In genomic region chr7:151015967-151016366, GRCh38 we compare ENCODE assay signal across 26 cellular contexts. TPM values are rescaled to one million over a fixed set of nuclear protein-coding genes. Genes with fewer than 3 reads are reported as not detected.
A peak's percentile ranks its signal among the peaks of the same experiment; 100 is the strongest.
DNase-seq lines count a peak whose midpoint lies in the region; ATAC-seq, FAIRE-seq and TF ChIP-seq lines count a peak whose summit lies in the region.
"Had no signal": no experiment of that assay in that cellular context is flagged by ENCODE, and none has a peak within 500 bp of the region (broad histone marks: within the 10 kb centered on the region; RNA-seq: fewer than 3 reads in every experiment).

No MANE protein-coding gene starts in this region.

- no peaks in the 10 kb centered on the region for H3K36me3 ChIP-seq in CD8-positive, alpha-beta memory T cell (ENCODE audit: insufficient read depth, low read length)
- H3K36me3 ChIP-seq in K562 (ENCODE audit: control insufficient read depth, insufficient read depth, low read length): peaks cover 40% of the 10 kb centered on the region; the same call in 2 of the 3 replicates

- H3K27ac Mint-ChIP-seq in CD4-positive, alpha-beta T cell: peak overlapping the region; percentile 83
- peak overlapping the region in 7 of 8 donors; percentile 72 to 100 (median 99) for H3K27ac Mint-ChIP-seq in CD8-positive, alpha-beta memory T cell
- H3K27ac Mint-ChIP-seq in naive thymus-derived CD8-positive, alpha-beta T cell: peak overlapping the region; percentile 46 to 100 (median 100)

- BruUV-seq in K562 (replicated peaks; lab: Mats Ljungman, UMichigan): no TSS peak

- TF ChIP-seq EP300 in K562 (IDR thresholded peaks at IDR 0.05; ENCODE audit: low read length): no peak

- no peak for DNase-seq in CD4-positive, alpha-beta T cell
- no peak for DNase-seq in CD8-positive, alpha-beta memory T cell
- DNase-seq in K562 (ENCODE audit: extremely low read depth in 1 of 4, low spot score in 3 of 4) (no peak), COLO668 (lab: John Stamatoyannopoulos, UW; ENCODE audit: unreplicated experiment) (no peak)
- no peak for DNase-seq in naive thymus-derived CD8-positive, alpha-beta T cell
- DNase-seq: activated CD4-positive, alpha-beta T cell treated with anti-CD3 and anti-CD28 coated beads, Interleukin-2, amount 50 U/mL, for 4 hours; aorta; C1 segment of cervical spinal cord; hippocampal formation; left colon; mammary epithelial cell; NCI-H146; NCI-H748 treated with DMSO at 0.1 percent for 48 hours; stimulated activated CD4-positive, alpha-beta T cell treated with anti-CD3 and anti-CD28 coated beads, Interleukin-12 subunit alpha, Interleukin-12 subunit beta, amount 100 ng/mL, for 4 hours; stimulated activated CD4-positive, alpha-beta T cell treated with anti-CD3 and anti-CD28 coated beads, Interleukin-4, amount 100 ng/mL, for 1 hour; SW 1271 had no signal

- H4K20me1 ChIP-seq in K562 (replicated peaks; ENCODE audit: control insufficient read depth, insufficient read depth, low read length): no peaks in the 10 kb centered on the region

- TF ChIP-seq POLR2A in K562 (conservative IDR thresholded peaks at IDR 0.05): no peak
- no peak for TF ChIP-seq POLR2A in GM18505 (IDR thresholded peaks at IDR 0.05; ENCODE audit: borderline replicate concordance, extremely low read depth, insufficient read depth, insufficient read length)

- intact Hi-C loops in CD4-positive, alpha-beta T cell (cut with DNase I, micrococcal nuclease): loop anchor here (1.0 to 10.0 kb wide), 5 partner anchors 13 to 919 kb away; partner anchors contain the start of genes CDK5 (in 2 of the 2), SLC4A2 (in 2 of the 2) and ABCB8 (in 1 of the 2)
- intact Hi-C loops in K562 (cut with micrococcal nuclease): loop anchor here (10.0 kb wide), 1 partner anchor 159 kb away; no protein-coding TSS in a partner anchor

- peaks cover 76% of the 10 kb centered on the region for H3K4me1 ChIP-seq in CD8-positive, alpha-beta memory T cell (ENCODE audit: insufficient read depth, low read length)
- H3K4me1 ChIP-seq in K562 (replicated peaks in 1 of 2; ENCODE audit: control insufficient read depth in 2 of 2, insufficient read depth in 2 of 2, low read length in 2 of 2): peaks cover 35 to 81% of the 10 kb centered on the region in 2 experiments

- peak overlapping the region; percentile 97 for H3K27ac ChIP-seq in CD4-positive, alpha-beta T cell (ENCODE audit: low read depth, low read length)
- H3K27ac ChIP-seq in CD8-positive, alpha-beta memory T cell (ENCODE audit: low read depth, low read length): no peak overlapping the region
- no peak overlapping the region for H3K27ac ChIP-seq in K562 (ENCODE audit: extremely low read depth, low read depth, low read length)
- H3K27ac ChIP-seq: epithelial cell of prostate had no signal

- no peak overlapping the region for H3K4me2 ChIP-seq in K562 (ENCODE audit: insufficient read depth, low read length)

- H3K9me3 Mint-ChIP-seq in CD4-positive, alpha-beta T cell: no peaks in the 10 kb centered on the region
- H3K9me3 Mint-ChIP-seq in CD8-positive, alpha-beta memory T cell: peaks cover 0 to 1% (median 0%) of the 10 kb centered on the region in 5 donors
- no peaks in the 10 kb centered on the region for H3K9me3 Mint-ChIP-seq in naive thymus-derived CD8-positive, alpha-beta T cell
- H3K9me3 Mint-ChIP-seq: activated naive CD4-positive, alpha-beta T cell treated with anti-CD3 and anti-CD28 coated beads, Interleukin-2, amount 50 U/mL, for 24 hours; type B pancreatic cell had no signal

- H3K27me3 ChIP-seq in CD4-positive, alpha-beta T cell (ENCODE audit: control insufficient read depth, insufficient read depth, low read length): peaks cover 7% of the 10 kb centered on the region
- H3K27me3 ChIP-seq in CD8-positive, alpha-beta memory T cell (ENCODE audit: insufficient read depth, low read length, poor library complexity, severe bottlenecking): no peaks in the 10 kb centered on the region
- H3K27me3 ChIP-seq in K562 (ENCODE audit: control insufficient read depth in 2 of 2, insufficient read depth in 2 of 2, low read length in 2 of 2): no peaks in the 10 kb centered on the region; a peak in 1 of 5 replicates

- in situ Hi-C loops in K562 (cut with MboI): no loop called here

- TF ChIP-seq CTCF in CD4-positive, alpha-beta T cell (IDR thresholded peaks at IDR 0.05): no peak
- no peak for TF ChIP-seq CTCF in K562 (IDR thresholded peaks at IDR 0.05 in 2 of 3, conservative IDR thresholded peaks at IDR 0.05 in 1 of 3; ENCODE audit: insufficient read depth in 2 of 3, low read depth in 1 of 3, low read length in 3 of 3)

- no peak for TF ChIP-seq RAD21 in K562 (CRISPR knock-in tag; conservative IDR thresholded peaks at IDR 0.05 in 1 of 2, IDR thresholded peaks at IDR 0.05 in 1 of 2)

- no peak overlapping the region for H3K4me3 ChIP-seq in CD8-positive, alpha-beta memory T cell (ENCODE audit: low read length)
- no peak overlapping the region for H3K4me3 ChIP-seq in K562

- peak overlapping the region; percentile 64 for H3K4me3 Mint-ChIP-seq in CD4-positive, alpha-beta T cell
- peak overlapping the region in 1 of 7 donors; percentile 86 for H3K4me3 Mint-ChIP-seq in CD8-positive, alpha-beta memory T cell
- peak overlapping the region in 6 of 10 donors; percentile 36 to 98 (median 96) for H3K4me3 Mint-ChIP-seq in naive thymus-derived CD8-positive, alpha-beta T cell

- peaks cover 8% of the 10 kb centered on the region for H3K36me3 Mint-ChIP-seq in CD4-positive, alpha-beta T cell (ENCODE audit: low read depth)
- H3K36me3 Mint-ChIP-seq in CD8-positive, alpha-beta memory T cell: peaks cover 0 to 2% (median 0%) of the 10 kb centered on the region in 3 donors
- no peaks in the 10 kb centered on the region for H3K36me3 Mint-ChIP-seq in naive thymus-derived CD8-positive, alpha-beta T cell
- H3K36me3 Mint-ChIP-seq: activated naive CD4-positive, alpha-beta T cell treated with anti-CD3 and anti-CD28 coated beads, Interleukin-2, amount 50 U/mL, for 24 hours; type B pancreatic cell had no signal

- H3K79me2 ChIP-seq in K562 (ENCODE audit: control insufficient read depth, insufficient read depth, low read length): peaks cover 22% of the 10 kb centered on the region

- peaks cover 80% of the 10 kb centered on the region for H3K4me1 Mint-ChIP-seq in CD4-positive, alpha-beta T cell (ENCODE audit: low read depth)
- H3K4me1 Mint-ChIP-seq in CD8-positive, alpha-beta memory T cell: peaks cover 56 to 79% (median 64%) of the 10 kb centered on the region in 3 donors
- H3K4me1 Mint-ChIP-seq in naive thymus-derived CD8-positive, alpha-beta T cell: peaks cover 49 to 82% (median 76%) of the 10 kb centered on the region in 4 donors

- no peaks in the 10 kb centered on the region for H3K9me3 ChIP-seq in CD4-positive, alpha-beta T cell (ENCODE audit: control insufficient read depth, low read length)
- no peaks in the 10 kb centered on the region for H3K9me3 ChIP-seq in CD8-positive, alpha-beta memory T cell (ENCODE audit: low read length)
- H3K9me3 ChIP-seq in K562 (replicated peaks; ENCODE audit: control insufficient read depth, insufficient read depth, low read depth, low read length): no peaks in the 10 kb centered on the region

- H2AFZ ChIP-seq in K562 (ENCODE audit: low read depth, low read length): no peak overlapping the region

- H3K9ac ChIP-seq in K562 (ENCODE audit: insufficient read depth in 1 of 2, low read depth in 2 of 2, low read length in 2 of 2): peak overlapping the region in 1 of 2 experiments; percentile 93; a peak in 1 of 4 replicates

- H3K9me1 ChIP-seq in K562 (ENCODE audit: control insufficient read depth, insufficient read depth, low read length): no peaks in the 10 kb centered on the region

- 76% methylated on average over 5 of the region's 5 CpGs for WGBS in K562 (ENCODE audit: insufficient coverage, low coverage, missing lambda C conversion rate)

- FAIRE-seq in K562 (lab: Jason Lieb, UNC): no peak
- FAIRE-seq: bronchial epithelial cell, TTC549 had no signal

- peaks cover 9% of the 10 kb centered on the region for H3K27me3 Mint-ChIP-seq in CD4-positive, alpha-beta T cell
- peaks cover 13 to 20% of the 10 kb centered on the region in 2 donors for H3K27me3 Mint-ChIP-seq in CD8-positive, alpha-beta memory T cell
- H3K27me3 Mint-ChIP-seq in naive thymus-derived CD8-positive, alpha-beta T cell: peaks cover 0 to 8% (median 0%) of the 10 kb centered on the region in 5 donors
- H3K27me3 Mint-ChIP-seq: activated naive CD4-positive, alpha-beta T cell treated with anti-CD3 and anti-CD28 coated beads, Interleukin-2, amount 50 U/mL, for 24 hours had no signal

- CTCF ChIA-PET in CD4-positive, alpha-beta T cell (lab: Charles Lee): interaction anchor here (1.2 to 4.6 kb wide), 2 partner anchors 12 to 53 kb away, joined by 5 to 39 read pairs; partner anchors contain the start of gene ABCB8
- CTCF ChIA-PET in CD8-positive, alpha-beta memory T cell (lab: Charles Lee): interaction anchor here (1.0 to 7.6 kb wide), 8 partner anchors 13 to 661 kb away, joined by 3 to 40 read pairs (median 20); partner anchors contain the start of gene ABCB8
- CTCF ChIA-PET in K562 (lab: Yijun Ruan, JAX; ENCODE audit: low intra/inter-chr PET ratio): no interaction called here

- ATAC-seq in CD4-positive, alpha-beta T cell (ENCODE audit: poor library complexity): no peak
- ATAC-seq in K562 (no peak), GM18505 (IDR thresholded peaks at IDR 0.05; ENCODE audit: unreplicated experiment) (no peak), GM18867 (IDR thresholded peaks at IDR 0.05; ENCODE audit: unreplicated experiment) (no peak)
- no peak for ATAC-seq in naive thymus-derived CD8-positive, alpha-beta T cell
- ATAC-seq: HCT116, left colon, Panc1 had no signal

- POLR2A ChIA-PET in CD4-positive, alpha-beta T cell (lab: Charles Lee): interaction anchor here (1.4 kb wide), 1 partner anchor 42 kb away, joined by 4 read pairs; no protein-coding TSS in a partner anchor
- POLR2A ChIA-PET in CD8-positive, alpha-beta memory T cell (lab: Charles Lee): no interaction called here
- POLR2A ChIA-PET in K562 (lab: Yijun Ruan, JAX): interaction anchor here (1.6 to 4.8 kb wide), 3 partner anchors 10 to 54 kb away, joined by 4 to 33 read pairs (median 8); partner anchors contain the start of gene ABCB8
- POLR2A ChIA-PET in naive thymus-derived CD8-positive, alpha-beta T cell (lab: Charles Lee): interaction anchor here (1.1 to 5.1 kb wide), 4 partner anchors 8 to 118 kb away, joined by 3 to 65 read pairs (median 29); partner anchors contain the start of gene ABCB8

RNA-seq across cellular contexts. Expression of gene ATG9B, which starts 8.3 kb away (rescaled TPM):
- 10 to 100 TPM; 16.8 to 17.1 TPM for total RNA-seq in CD4-positive, alpha-beta T cell
- 1 to 10 TPM; 3.8 to 4.2 TPM for total RNA-seq in CD8-positive, alpha-beta memory T cell
- 15.4 TPM for polyA plus RNA-seq in CD8-positive, alpha-beta memory T cell
- 3.9 and 10.1 TPM in 2 replicates for total RNA-seq in K562 (2011; cell fraction: chromatin; rRNA removed; ENCODE audit: low replicate concordance)
- 5.8 and 7.7 TPM in 2 replicates for total RNA-seq in K562 (2011; cell fraction: nucleolus; rRNA removed)
- 4.8 and 12.4 TPM in 2 replicates for total RNA-seq in K562 (2011; cell fraction: nucleoplasm; rRNA removed)
- total RNA-seq in K562 (2014; rRNA removed) (2.0 and 2.1 TPM in 2 replicates), K562 (2014; rRNA removed; fragmentation: Illumina TruSeq; extraction: Trizol) (0.64 and 1.2 TPM in 2 replicates), K562 (2015; rRNA removed; fragmentation: Illumina TruSeq; extraction: Trizol) (0.29 and 0.90 TPM in 2 replicates), K562 (2021) (2.2 and 4.7 TPM in 2 replicates)
- polyA plus RNA-seq in K562 (2011; rRNA removed) (1.3 and 1.7 TPM in 2 replicates), K562 (2014; fragmentation: Illumina TruSeq; extraction: Trizol) (0.92 and 1.4 TPM in 2 replicates), K562 (2014; fragmentation: Nextera tagmentation; extraction: Ambion mirVana) (1 to 10 TPM; 5.0 to 6.9 TPM), K562 (2014; rRNA removed) (2.7 and 8.0 TPM in 2 replicates)
- 1.2 and 1.7 TPM in 2 replicates for polyA plus RNA-seq in K562 (2011; cell fraction: cytosol; rRNA removed)
- polyA plus RNA-seq in K562 (2011; cell fraction: nucleus; rRNA removed): 5.9 and 13.7 TPM in 2 replicates
- polyA plus RNA-seq in K562 (2012): 6.6 and 7.2 TPM in 2 replicates
- polyA minus RNA-seq in K562 (2011; rRNA and poly(A)+ RNA removed): 0.27 and 0.63 TPM in 2 replicates
- polyA minus RNA-seq in K562 (2011; cell fraction: cytosol; rRNA and poly(A)+ RNA removed): not detected in 2 replicates
- polyA minus RNA-seq in K562 (2011; cell fraction: nucleus; rRNA and poly(A)+ RNA removed): 1.00 and 2.6 TPM in 2 replicates
- 10 to 100 TPM; 34.6 to 42.2 TPM for total RNA-seq in naive thymus-derived CD8-positive, alpha-beta T cell
- 10 to 100 TPM in 2 of 3 donors, 1 to 10 TPM in 1; 9.2 to 39.1 (median 24.7) TPM for polyA plus RNA-seq in naive thymus-derived CD8-positive, alpha-beta T cell
- total RNA-seq: subcutaneous adipose tissue had no signal
- polyA plus RNA-seq: aorta had no signal

RNA-seq across cellular contexts. Expression of gene ABCB8, which starts 12.3 kb away (rescaled TPM):
- 10 to 100 TPM; 57.0 to 62.2 TPM for total RNA-seq in CD4-positive, alpha-beta T cell
- 10 to 100 TPM; 49.2 to 52.3 TPM for total RNA-seq in CD8-positive, alpha-beta memory T cell
- polyA plus RNA-seq in CD8-positive, alpha-beta memory T cell: 18.4 TPM
- total RNA-seq in K562 (2011; cell fraction: chromatin; rRNA removed; ENCODE audit: low replicate concordance): 193 and 406 TPM in 2 replicates
- 266 and 270 TPM in 2 replicates for total RNA-seq in K562 (2011; cell fraction: nucleolus; rRNA removed)
- 209 and 255 TPM in 2 replicates for total RNA-seq in K562 (2011; cell fraction: nucleoplasm; rRNA removed)
- total RNA-seq in K562 (2014; rRNA removed) (63.5 and 79.1 TPM in 2 replicates), K562 (2014; rRNA removed; fragmentation: Illumina TruSeq; extraction: Trizol) (16.9 and 21.9 TPM in 2 replicates), K562 (2015; rRNA removed; fragmentation: Illumina TruSeq; extraction: Trizol) (36.3 and 38.0 TPM in 2 replicates), K562 (2021) (106 and 109 TPM in 2 replicates)
- polyA plus RNA-seq in K562 (2011; rRNA removed) (27.0 and 42.2 TPM in 2 replicates), K562 (2014; fragmentation: Illumina TruSeq; extraction: Trizol) (61.4 and 89.2 TPM in 2 replicates), K562 (2014; fragmentation: Nextera tagmentation; extraction: Ambion mirVana) (1 to 10 TPM; 7.6 to 9.2 TPM), K562 (2014; rRNA removed) (73.6 and 81.3 TPM in 2 replicates)
- 44.7 and 109 TPM in 2 replicates for polyA plus RNA-seq in K562 (2011; cell fraction: cytosol; rRNA removed)
- polyA plus RNA-seq in K562 (2011; cell fraction: nucleus; rRNA removed): 87.0 and 201 TPM in 2 replicates
- 64.3 and 65.5 TPM in 2 replicates for polyA plus RNA-seq in K562 (2012)
- 23.8 and 38.7 TPM in 2 replicates for polyA minus RNA-seq in K562 (2011; rRNA and poly(A)+ RNA removed)
- polyA minus RNA-seq in K562 (2011; cell fraction: cytosol; rRNA and poly(A)+ RNA removed): 44.9 and 63.6 TPM in 2 replicates
- polyA minus RNA-seq in K562 (2011; cell fraction: nucleus; rRNA and poly(A)+ RNA removed): 54.3 and 64.6 TPM in 2 replicates
- total RNA-seq in naive thymus-derived CD8-positive, alpha-beta T cell: 10 to 100 TPM; 71.3 to 74.7 TPM
- 10 to 100 TPM; 17.1 to 18.4 (median 17.4) TPM for polyA plus RNA-seq in naive thymus-derived CD8-positive, alpha-beta T cell

RNA-seq across cellular contexts. Expression of gene NOS3, which starts 25.1 kb away (rescaled TPM):
- total RNA-seq in CD4-positive, alpha-beta T cell: 1 to 10 TPM; 3.9 to 7.1 TPM
- 10 to 100 TPM in 1 of 2 experiments, 1 to 10 TPM in 1; 9.9 to 10.6 TPM for total RNA-seq in CD8-positive, alpha-beta memory T cell
- polyA plus RNA-seq in CD8-positive, alpha-beta memory T cell: 5.2 TPM
- total RNA-seq in K562 (2011; cell fraction: chromatin; rRNA removed; ENCODE audit: low replicate concordance): 17.7 and 69.8 TPM in 2 replicates
- 82.0 and 87.6 TPM in 2 replicates for total RNA-seq in K562 (2011; cell fraction: nucleolus; rRNA removed)
- 40.3 and 46.6 TPM in 2 replicates for total RNA-seq in K562 (2011; cell fraction: nucleoplasm; rRNA removed)
- total RNA-seq in K562 (2014; rRNA removed): 121 and 170 TPM in 2 replicates
- total RNA-seq in K562 (2014; rRNA removed; fragmentation: Illumina TruSeq; extraction: Trizol): 3.1 and 4.3 TPM in 2 replicates
- total RNA-seq in K562 (2015; rRNA removed; fragmentation: Illumina TruSeq; extraction: Trizol): 43.2 and 45.8 TPM in 2 replicates
- total RNA-seq in K562 (2021): 111 and 124 TPM in 2 replicates
- polyA plus RNA-seq in K562 (2011; rRNA removed): 23.6 and 47.3 TPM in 2 replicates
- 58.9 and 221 TPM in 2 replicates for polyA plus RNA-seq in K562 (2011; cell fraction: cytosol; rRNA removed)
- polyA plus RNA-seq in K562 (2011; cell fraction: nucleus; rRNA removed): 50.4 and 106 TPM in 2 replicates
- 87.2 and 107 TPM in 2 replicates for polyA plus RNA-seq in K562 (2012)
- polyA plus RNA-seq in K562 (2014; fragmentation: Illumina TruSeq; extraction: Trizol): 23.6 and 88.1 TPM in 2 replicates
- 1 to 10 TPM; 1.1 to 2.9 TPM for polyA plus RNA-seq in K562 (2014; fragmentation: Nextera tagmentation; extraction: Ambion mirVana)
- 102 and 118 TPM in 2 replicates for polyA plus RNA-seq in K562 (2014; rRNA removed)
- polyA minus RNA-seq in K562 (2011; rRNA and poly(A)+ RNA removed): 11.7 and 21.2 TPM in 2 replicates
- polyA minus RNA-seq in K562 (2011; cell fraction: cytosol; rRNA and poly(A)+ RNA removed): 65.3 and 77.5 TPM in 2 replicates
- 35.9 and 37.0 TPM in 2 replicates for polyA minus RNA-seq in K562 (2011; cell fraction: nucleus; rRNA and poly(A)+ RNA removed)
- total RNA-seq in naive thymus-derived CD8-positive, alpha-beta T cell: 1 to 10 TPM; 1.7 to 1.8 TPM
- polyA plus RNA-seq in naive thymus-derived CD8-positive, alpha-beta T cell: 1 to 10 TPM; 1.4 to 3.3 (median 2.0) TPM

RNA-seq across cellular contexts. Expression of gene ASIC3, which starts 32.4 kb away (rescaled TPM):
- total RNA-seq in CD4-positive, alpha-beta T cell: 10 to 100 TPM; 13.8 to 15.2 TPM
- total RNA-seq in CD8-positive, alpha-beta memory T cell: 1 to 10 TPM; 2.6 to 3.6 TPM
- not detected for polyA plus RNA-seq in CD8-positive, alpha-beta memory T cell
- total RNA-seq in K562 (2011; cell fraction: chromatin; rRNA removed; ENCODE audit: low replicate concordance): 11.1 and 29.9 TPM in 2 replicates
- total RNA-seq in K562 (2011; cell fraction: nucleolus; rRNA removed): 11.7 and 12.1 TPM in 2 replicates
- 11.4 and 19.2 TPM in 2 replicates for total RNA-seq in K562 (2011; cell fraction: nucleoplasm; rRNA removed)
- total RNA-seq in K562 (2014; rRNA removed) (0.32 and 1.5 TPM in 2 replicates), K562 (2014; rRNA removed; fragmentation: Illumina TruSeq; extraction: Trizol) (0.32 and 0.40 TPM in 2 replicates), K562 (2015; rRNA removed; fragmentation: Illumina TruSeq; extraction: Trizol) (0.87 and 0.98 TPM in 2 replicates), K562 (2021) (2.9 and 3.2 TPM in 2 replicates)
- polyA plus RNA-seq in K562 (2011; rRNA removed) (1.3 and 2.7 TPM in 2 replicates), K562 (2014; fragmentation: Illumina TruSeq; extraction: Trizol) (2.4 and 2.7 TPM in 2 replicates), K562 (2014; fragmentation: Nextera tagmentation; extraction: Ambion mirVana) (under 1 TPM; 0.11 to 0.44 TPM), K562 (2014; rRNA removed) (3.3 and 5.0 TPM in 2 replicates)
- 2.1 and 3.3 TPM in 2 replicates for polyA plus RNA-seq in K562 (2011; cell fraction: cytosol; rRNA removed)
- 18.1 and 42.9 TPM in 2 replicates for polyA plus RNA-seq in K562 (2011; cell fraction: nucleus; rRNA removed)
- polyA plus RNA-seq in K562 (2012): 5.5 and 18.9 TPM in 2 replicates
- polyA minus RNA-seq in K562 (2011; rRNA and poly(A)+ RNA removed): not detected in 2 replicates
- 0.64 and 1.5 TPM in 2 replicates for polyA minus RNA-seq in K562 (2011; cell fraction: cytosol; rRNA and poly(A)+ RNA removed)
- 2.7 and 3.0 TPM in 2 replicates for polyA minus RNA-seq in K562 (2011; cell fraction: nucleus; rRNA and poly(A)+ RNA removed)
- total RNA-seq in naive thymus-derived CD8-positive, alpha-beta T cell: 10 to 100 TPM; 13.5 TPM
- not detected for polyA plus RNA-seq in naive thymus-derived CD8-positive, alpha-beta T cell

RNA-seq across cellular contexts. Expression of gene KCNH2, which starts 37.8 kb away (rescaled TPM):
- total RNA-seq in CD4-positive, alpha-beta T cell: 1 to 10 TPM; 1.9 to 2.3 TPM
- total RNA-seq in CD8-positive, alpha-beta memory T cell: under 1 TPM; 0.11 to 0.24 TPM
- 0.63 TPM for polyA plus RNA-seq in CD8-positive, alpha-beta memory T cell
- total RNA-seq in K562 (2011; cell fraction: chromatin; rRNA removed; ENCODE audit: low replicate concordance): 101 and 344 TPM in 2 replicates
- total RNA-seq in K562 (2011; cell fraction: nucleolus; rRNA removed): 421 and 427 TPM in 2 replicates
- 291 and 342 TPM in 2 replicates for total RNA-seq in K562 (2011; cell fraction: nucleoplasm; rRNA removed)
- total RNA-seq in K562 (2014; rRNA removed) (326 and 470 TPM in 2 replicates), K562 (2014; rRNA removed; fragmentation: Illumina TruSeq; extraction: Trizol) (63.4 and 97.8 TPM in 2 replicates), K562 (2015; rRNA removed; fragmentation: Illumina TruSeq; extraction: Trizol) (215 and 218 TPM in 2 replicates), K562 (2021) (368 and 385 TPM in 2 replicates)
- polyA plus RNA-seq in K562 (2011; rRNA removed) (125 and 154 TPM in 2 replicates), K562 (2014; fragmentation: Illumina TruSeq; extraction: Trizol) (222 and 298 TPM in 2 replicates), K562 (2014; fragmentation: Nextera tagmentation; extraction: Ambion mirVana) (10 to 100 TPM; 18.1 to 29.0 TPM), K562 (2014; rRNA removed) (251 and 295 TPM in 2 replicates)
- 184 and 684 TPM in 2 replicates for polyA plus RNA-seq in K562 (2011; cell fraction: cytosol; rRNA removed)
- polyA plus RNA-seq in K562 (2011; cell fraction: nucleus; rRNA removed): 202 and 446 TPM in 2 replicates
- polyA plus RNA-seq in K562 (2012): 270 and 304 TPM in 2 replicates
- 46.2 and 123 TPM in 2 replicates for polyA minus RNA-seq in K562 (2011; rRNA and poly(A)+ RNA removed)
- 133 and 200 TPM in 2 replicates for polyA minus RNA-seq in K562 (2011; cell fraction: cytosol; rRNA and poly(A)+ RNA removed)
- 111 and 144 TPM in 2 replicates for polyA minus RNA-seq in K562 (2011; cell fraction: nucleus; rRNA and poly(A)+ RNA removed)
- total RNA-seq in naive thymus-derived CD8-positive, alpha-beta T cell: 1 to 10 TPM; 1.3 to 1.6 TPM
- polyA plus RNA-seq in naive thymus-derived CD8-positive, alpha-beta T cell: 1 to 10 TPM in 2 of 3 donors, under 1 TPM in 1; 0.45 to 2.5 (median 1.5) TPM
- polyA plus RNA-seq: mammary epithelial cell had no signal
